9 cellular contexts compared by ENCODE assay signal in genomic region chr6:5752282-5752681, GRCh38.
DNase-seq lines count a peak whose midpoint lies in the region; ATAC-seq and TF ChIP-seq lines count a peak whose summit lies in the region.
"Had no signal": no experiment of that assay in that cellular context is flagged by ENCODE, and none has a peak within 500 bp of the region (broad histone marks: within the 10 kb centered on the region; RNA-seq: fewer than 3 reads in every experiment).

No MANE protein-coding gene starts in this region.

- DNase-seq in NOMO-1 treated with DMSO at 0.1 percent for 48 hours (lab: John Stamatoyannopoulos, UW; ENCODE audit: unreplicated experiment) (peak; percentile 27), NOMO-1 treated with dmso at 0.1 percent for 144 hours (lab: John Stamatoyannopoulos, UW; ENCODE audit: unreplicated experiment) (no peak), amniotic epithelial cell (ENCODE audit: low read depth) (peak; percentile 58), right atrium auricular region (ENCODE audit: low spot score) (no peak), stromal cell of bone marrow (ENCODE audit: low read depth) (peak; percentile 54), mucosa of gallbladder (ENCODE audit: low spot score) (no peak), T-helper 9 cell (no peak)
- DNase-seq: T-cell had no signal

- peaks cover 7 to 14% of the 10 kb centered on the region in 2 donors for H3K9me3 ChIP-seq in right atrium auricular region

- TF ChIP-seq CTCF in right atrium auricular region (IDR thresholded peaks at IDR 0.05) = no peak

- no peaks in the 10 kb centered on the region for H3K36me3 ChIP-seq in right atrium auricular region

- H3K27me3 ChIP-seq in right atrium auricular region = no peaks in the 10 kb centered on the region

- H3K4me1 ChIP-seq in right atrium auricular region = peaks cover 3 to 31% of the 10 kb centered on the region in 2 donors

- no peak overlapping the region for H3K4me3 ChIP-seq in right atrium auricular region

- H3K27ac ChIP-seq in right atrium auricular region = peak overlapping the region; percentile 65 to 74

- no peak for ATAC-seq in GM19023 (IDR thresholded peaks at IDR 0.05; ENCODE audit: unreplicated experiment)
- ATAC-seq: T-cell had no signal

Comparison
In these comparisons a context has a peak if more than half of its experiments do, and no peak if none do; other contexts are left out.
1. DNase-seq: peak in NOMO-1 treated with DMSO at 0.1 percent for 48 hours (single experiment), amniotic epithelial cell (single experiment) and stromal cell of bone marrow (single experiment); none in NOMO-1 treated with dmso at 0.1 percent for 144 hours (single experiment), right atrium auricular region (single experiment), mucosa of gallbladder (single experiment) and T-helper 9 cell (single experiment).